Comparison of ENCODE assay signal across 8 cellular contexts in the genomic region with DNA sequence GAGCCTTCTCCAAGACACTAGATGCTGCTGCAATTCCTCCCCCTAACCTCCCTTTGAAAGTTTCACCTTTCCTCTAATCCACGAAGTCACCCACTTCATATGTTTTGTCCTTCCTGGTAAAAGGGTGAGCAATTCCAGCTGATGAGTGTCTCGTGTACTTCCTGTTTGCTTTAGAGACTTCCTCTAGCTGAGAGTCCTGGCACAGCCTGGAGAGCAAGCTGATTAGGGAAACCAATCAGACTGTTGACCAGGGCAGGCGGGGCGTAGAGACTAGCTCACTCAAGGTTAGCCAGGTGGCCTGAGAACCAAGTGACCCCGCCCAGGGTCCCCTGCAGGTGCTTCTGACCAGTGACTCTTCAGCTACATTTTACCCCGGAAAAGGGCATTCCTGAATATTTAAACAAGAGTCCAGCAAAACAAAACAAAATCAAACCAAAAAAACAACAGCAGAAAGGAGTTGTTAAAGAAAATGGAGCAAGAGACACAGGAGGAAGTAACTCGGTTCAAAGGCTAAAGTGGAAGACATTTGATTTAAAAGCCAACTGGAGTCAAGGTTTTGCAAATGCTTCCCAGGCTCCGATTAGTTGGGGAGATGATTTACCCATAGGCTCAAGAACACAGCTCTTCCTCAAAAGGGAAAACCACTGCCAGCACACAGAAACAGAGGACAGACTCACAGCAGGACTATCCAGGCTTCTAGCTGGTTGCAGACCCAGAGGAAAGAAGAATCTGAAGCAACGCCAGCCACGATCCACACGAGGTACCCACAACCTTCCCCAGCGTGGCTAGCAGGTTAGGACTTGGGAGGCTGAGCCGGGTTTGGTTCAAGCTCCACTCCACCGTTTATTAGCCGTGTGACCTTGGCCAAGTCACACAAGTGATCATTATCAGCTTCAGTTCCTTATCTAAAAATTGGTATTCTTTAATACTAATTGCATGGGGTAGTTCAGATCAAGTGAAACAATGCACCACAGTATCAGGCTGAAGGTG. TPM values are rescaled to one million over a fixed set of nuclear protein-coding genes. Genes with fewer than 3 reads are reported as not detected.
DNase-seq lines count a peak whose midpoint lies in the region; ATAC-seq and TF ChIP-seq lines count a peak whose summit lies in the region.
"Had no signal": no experiment of that assay in that cellular context is flagged by ENCODE, and none has a peak within 500 bp of the region (broad histone marks: within the 10 kb centered on the region; RNA-seq: fewer than 3 reads in every experiment).

No MANE protein-coding gene starts in this region.

- H3K4me1 ChIP-seq in duodenal mucosa (ENCODE audit: control insufficient read depth in 1 of 2, insufficient read depth in 2 of 2, low read length in 2 of 2) (peaks cover 63 to 66% of the 10 kb centered on the region in 2 donors), mucosa of rectum (ENCODE audit: control insufficient read depth in 2 of 2, insufficient read depth in 2 of 2, low read length in 2 of 2) (peaks cover 45 to 50% of the 10 kb centered on the region in 2 donors)

- ATAC-seq in HG02870 (IDR thresholded peaks at IDR 0.05; ENCODE audit: unreplicated experiment): no peak
- no peak for ATAC-seq in GM21526 (IDR thresholded peaks at IDR 0.05; ENCODE audit: low FRiP score, unreplicated experiment)

- H3K4me3 ChIP-seq in HL-60 (replicated peaks; ENCODE audit: insufficient read depth, low read length) (no peak overlapping the region), duodenal mucosa (ENCODE audit: low read depth in 1 of 2, low read length in 2 of 2) (peak overlapping the region; percentile 61 to 76), mucosa of rectum (ENCODE audit: low read length in 2 of 2) (peak overlapping the region; percentile 59 to 81)
- H3K4me3 ChIP-seq: SK-N-MC had no signal

- peaks cover 0 to 10% of the 10 kb centered on the region in 2 donors for H3K36me3 ChIP-seq in duodenal mucosa (ENCODE audit: control insufficient read depth in 1 of 2, insufficient read depth in 2 of 2, low read length in 2 of 2)
- peaks cover 0 to 5% of the 10 kb centered on the region in 2 donors for H3K36me3 ChIP-seq in mucosa of rectum (ENCODE audit: control insufficient read depth in 2 of 2, insufficient read depth in 2 of 2, low read length in 2 of 2)

- H3K27ac ChIP-seq in HL-60 (replicated peaks) (0 out of 2 replicates have a peak overlapping the region, but pooled peaks have one; percentile 24), duodenal mucosa (ENCODE audit: low read depth, low read length) (peak overlapping the region; percentile 76), mucosa of rectum (ENCODE audit: low read depth in 2 of 2, low read length in 2 of 2) (peak overlapping the region; percentile 91 to 95)
- H3K27ac ChIP-seq: SK-N-MC had no signal

- DNase-seq in HL-60 (ENCODE audit: low read depth in 1 of 2, low spot score in 1 of 2): peak; percentile 43 to 72
- DNase-seq in NK-92 treated with Interleukin-12 subunit alpha and Interleukin-12 subunit beta, amount 100 ng/mL, for 24 hours (lab: John Stamatoyannopoulos, UW): no peak

- peak overlapping the region; percentile 51 to 53 for H3K9ac ChIP-seq in duodenal mucosa (ENCODE audit: low read depth in 1 of 2, low read length in 2 of 2)
- H3K9ac ChIP-seq in mucosa of rectum (ENCODE audit: low read depth in 1 of 2, low read length in 2 of 2): peak overlapping the region; percentile 60 to 65

- H3K27me3 ChIP-seq in HL-60 (ENCODE audit: insufficient read depth, poor library complexity, severe bottlenecking): no peaks in the 10 kb centered on the region
- no peaks in the 10 kb centered on the region for H3K27me3 ChIP-seq in duodenal mucosa (ENCODE audit: control insufficient read depth in 1 of 2, insufficient read depth in 2 of 2, low read length in 2 of 2)
- H3K27me3 ChIP-seq in mucosa of rectum (ENCODE audit: control insufficient read depth in 2 of 2, insufficient read depth in 2 of 2, low read length in 2 of 2): no peaks in the 10 kb centered on the region

- TF ChIP-seq CTCF in HL-60 (IDR thresholded peaks at IDR 0.05; ENCODE audit: insufficient read depth, low read length): no peak

- H3K9me3 ChIP-seq in duodenal mucosa (ENCODE audit: control insufficient read depth in 1 of 2, low read length in 2 of 2) (no peaks in the 10 kb centered on the region), mucosa of rectum (ENCODE audit: control insufficient read depth in 2 of 2, low read length in 2 of 2) (no peaks in the 10 kb centered on the region)

TF ChIP-seq in PFSK-1, 5 proteins besides CTCF, POLR2A, EP300 and RAD21:
- peak; percentile 58; the same call in 1 of the 2 replicates for TF ChIP-seq SIN3A (IDR thresholded peaks at IDR 0.05; ENCODE audit: borderline replicate concordance, insufficient read depth, low read length)
- TF ChIP-seq POLR2AphosphoS5 (IDR thresholded peaks at IDR 0.05; ENCODE audit: low read depth, low read length): no peak
- peak; percentile 77 for TF ChIP-seq FOXP2 (optimal IDR thresholded peaks at IDR 0.05; ENCODE audit: borderline replicate concordance, extremely low read depth, extremely low read length, insufficient read depth)

RNA-seq across cellular contexts. Expression of gene HSPB9, which starts 13.4 kb away (rescaled TPM):
- polyA plus RNA-seq in PFSK-1 (2012; ENCODE audit: insufficient read length, low read depth): 0.61 TPM

RNA-seq across cellular contexts. Expression of gene KAT2A, which starts 14.8 kb away (rescaled TPM):
- 91.2 TPM for polyA plus RNA-seq in PFSK-1 (2012; ENCODE audit: insufficient read length, low read depth)

RNA-seq across cellular contexts. Expression of gene RAB5C, which starts 18.8 kb away (rescaled TPM):
- polyA plus RNA-seq in PFSK-1 (2012; ENCODE audit: insufficient read length, low read depth): 346 TPM

RNA-seq across cellular contexts. Expression of gene DHX58, which starts 23.4 kb away (rescaled TPM):
- 1.6 TPM for polyA plus RNA-seq in PFSK-1 (2012; ENCODE audit: insufficient read length, low read depth)

RNA-seq across cellular contexts. Expression of gene ZNF385C, which starts 37.7 kb away (rescaled TPM):
- polyA plus RNA-seq in PFSK-1 (2012; ENCODE audit: insufficient read length, low read depth): 0.97 TPM

Comparison
In these comparisons a context has a peak if more than half of its experiments do, and no peak if none do; other contexts are left out.
1. H3K27ac ChIP-seq: peak in every context shown above with its lines; median percentile 93 in mucosa of rectum; 76 in duodenal mucosa; 24 in HL-60.